Comparison of ENCODE assay signal across 3 cellular contexts in genomic region chr6:20411544-20411943, GRCh38.
TF ChIP-seq lines count a peak whose summit lies in the region.

No MANE protein-coding gene starts in this region.

TF ChIP-seq in HEK293, 187 proteins besides CTCF, POLR2A, EP300 and RAD21:
- TF ChIP-seq ZNF16 (tag by site-specific recombination; IDR thresholded peaks at IDR 0.05; ENCODE audit: low read depth) (no peak), ZNF354C (tag by site-specific recombination; IDR thresholded peaks at IDR 0.05; ENCODE audit: borderline replicate concordance, low read depth) (no peak), EGR2 (tag by site-specific recombination; IDR thresholded peaks at IDR 0.05; ENCODE audit: low read depth) (peak; percentile 92), ZFHX2 (tag by site-specific recombination; conservative IDR thresholded peaks at IDR 0.05) (peak; percentile 94), ZNF239 (tag by site-specific recombination; IDR thresholded peaks at IDR 0.05) (no peak), ZEB2 (tag by site-specific recombination; IDR thresholded peaks at IDR 0.05) (no peak), ZNF623 (tag by site-specific recombination; IDR thresholded peaks at IDR 0.05) (no peak), ZNF660 (tag by site-specific recombination; IDR thresholded peaks at IDR 0.05) (no peak), ZBTB8A (tag by site-specific recombination; IDR thresholded peaks at IDR 0.05) (no peak), ZNF350 (tag by site-specific recombination; IDR thresholded peaks at IDR 0.05) (no peak)
- TF ChIP-seq, protein P1, sequence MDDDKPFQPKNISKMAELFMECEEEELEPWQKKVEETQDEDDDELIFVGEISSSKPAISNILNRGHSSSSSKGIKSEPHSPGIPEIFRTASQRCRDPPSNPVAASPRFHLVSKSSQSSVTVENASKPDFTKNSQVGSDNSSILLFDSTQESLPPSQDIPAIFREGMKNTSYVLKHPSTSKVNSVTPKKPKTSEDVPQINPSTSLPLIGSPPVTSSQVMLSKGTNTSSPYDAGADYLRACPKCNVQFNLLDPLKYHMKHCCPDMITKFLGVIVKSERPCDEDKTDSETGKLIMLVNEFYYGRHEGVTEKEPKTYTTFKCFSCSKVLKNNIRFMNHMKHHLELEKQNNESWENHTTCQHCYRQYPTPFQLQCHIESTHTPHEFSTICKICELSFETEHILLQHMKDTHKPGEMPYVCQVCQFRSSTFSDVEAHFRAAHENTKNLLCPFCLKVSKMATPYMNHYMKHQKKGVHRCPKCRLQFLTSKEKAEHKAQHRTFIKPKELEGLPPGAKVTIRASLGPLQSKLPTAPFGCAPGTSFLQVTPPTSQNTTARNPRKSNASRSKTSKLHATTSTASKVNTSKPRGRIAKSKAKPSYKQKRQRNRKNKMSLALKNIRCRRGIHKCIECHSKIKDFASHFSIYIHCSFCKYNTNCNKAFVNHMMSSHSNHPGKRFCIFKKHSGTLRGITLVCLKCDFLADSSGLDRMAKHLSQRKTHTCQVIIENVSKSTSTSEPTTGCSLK (tag by site-specific recombination; IDR thresholded peaks at IDR 0.05), result no peak

TF ChIP-seq in K562, 482 proteins besides CTCF, POLR2A, EP300 and RAD21:
- peak; percentile 12; the same call in 1 of the 2 replicates for TF ChIP-seq ZNF592 (IDR thresholded peaks at IDR 0.05)
- TF ChIP-seq DPF2 (IDR thresholded peaks at IDR 0.05), result 0 out of 2 replicates have a peak, but pooled peaks have one; percentile 4
- no peak for TF ChIP-seq ARID4B (CRISPR knock-in tag; IDR thresholded peaks at IDR 0.05)
- TF ChIP-seq NFRKB (IDR thresholded peaks at IDR 0.05; ENCODE audit: low read depth), result 0 out of 2 replicates have a peak, but pooled peaks have one; percentile 26
- TF ChIP-seq CBX3 (IDR thresholded peaks at IDR 0.05; ENCODE audit: borderline replicate concordance in 1 of 2, low read length in 2 of 2), result peak in 1 of 2 experiments; percentile 35; a peak in 1 of 3 replicates
- 0 out of 2 replicates have a peak, but pooled peaks have one; percentile 33 for TF ChIP-seq EHMT2 (IDR thresholded peaks at IDR 0.05)
- no peak for TF ChIP-seq RB1 (IDR thresholded peaks at IDR 0.05; ENCODE audit: low read depth)

TF ChIP-seq in SK-N-SH treated with all-trans-retinoic acid at 6 μM for 48 hours, 23 proteins besides CTCF, POLR2A, EP300 and RAD21:
- TF ChIP-seq OSR1 (CRISPR knock-in tag; IDR thresholded peaks at IDR 0.05), result no peak
- TF ChIP-seq TCF4 (CRISPR knock-in tag; IDR thresholded peaks at IDR 0.05; ENCODE audit: borderline replicate concordance), result no peak
